ENCODE assay signal across 29 cellular contexts in the genomic region with DNA sequence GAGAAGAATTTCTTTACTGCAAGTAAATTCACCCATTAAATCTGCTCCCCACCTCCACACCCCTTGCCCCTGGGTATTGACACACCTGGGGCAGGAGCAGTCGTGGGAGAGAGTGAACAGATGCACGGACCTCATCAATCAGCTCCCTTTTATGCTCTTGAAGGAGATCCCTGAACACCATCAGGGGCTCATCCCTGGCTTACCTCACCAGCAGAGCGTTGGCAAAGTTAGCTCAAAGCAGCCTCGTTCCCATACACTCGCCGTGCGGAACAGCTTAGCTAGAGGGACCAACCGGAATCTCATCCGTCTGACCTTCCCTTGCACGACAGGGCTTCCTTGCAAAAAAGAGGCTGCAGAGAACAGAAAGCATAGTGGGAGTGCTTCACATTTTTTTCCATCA.
"Had no signal": no experiment of that assay in that cellular context is flagged by ENCODE, and none has a peak within 500 bp of the region (broad histone marks: within the 10 kb centered on the region; RNA-seq: fewer than 3 reads in every experiment).

No MANE protein-coding gene starts in this region.

- H3K9me3 Mint-ChIP-seq: activated B cell treated with CpG ODN at 0.5 μM for 24 hours; activated T-cell treated with anti-CD3 and anti-CD28 coated beads, Interleukin-2, amount 50 U/mL, for 24 hours; activated T-helper 17 cell treated with anti-CD3 and anti-CD28 coated beads, Interleukin-2, amount 50 U/mL, for 72 hours; endodermal cell; nephron; stimulated activated naive CD8-positive, alpha-beta T cell treated with anti-CD3 and anti-CD28 coated beads, Interleukin-15, Interleukin-2, amounts not matched to agents 100 ng/mL and 50 ng/mL, for 24 hours had no signal

- H3K27ac ChIP-seq: adrenal gland, colonic mucosa, gastroesophageal sphincter, pancreas, psoas muscle, thyroid gland had no signal

- H3K4me1 Mint-ChIP-seq: activated B cell treated with CpG ODN at 0.5 μM for 24 hours; activated CD4-positive, alpha-beta T cell treated with anti-CD3 and anti-CD28 coated beads for 36 hours; activated T-helper 17 cell treated with anti-CD3 and anti-CD28 coated beads, Interleukin-2, amount 50 U/mL, for 72 hours; endodermal cell had no signal

- H3K4me3 ChIP-seq: adrenal gland, colonic mucosa, gastroesophageal sphincter, pancreas, psoas muscle, thyroid gland had no signal

- H3K9me3 ChIP-seq: adrenal gland, colonic mucosa, gastroesophageal sphincter, pancreas, psoas muscle, thyroid gland had no signal

- H3K27ac Mint-ChIP-seq: activated B cell treated with CpG ODN at 0.5 μM for 24 hours; activated CD4-positive, alpha-beta T cell treated with anti-CD3 and anti-CD28 coated beads for 36 hours; activated naive CD8-positive, alpha-beta T cell; activated T-cell treated with anti-CD3 and anti-CD28 coated beads, Interleukin-2, amount 50 U/mL, for 24 hours; activated T-helper 17 cell treated with anti-CD3 and anti-CD28 coated beads, Interleukin-2, amount 50 U/mL, for 72 hours; endodermal cell; stimulated activated naive CD8-positive, alpha-beta T cell treated with anti-CD3 and anti-CD28 coated beads, Interleukin-15, Interleukin-2, amounts not matched to agents 100 ng/mL and 50 ng/mL, for 24 hours had no signal

- FAIRE-seq: astrocyte, bronchial epithelial cell, pancreas had no signal

- H3K36me3 Mint-ChIP-seq: activated naive CD8-positive, alpha-beta T cell had no signal

- H3K36me3 ChIP-seq: adrenal gland, colonic mucosa, gastroesophageal sphincter, pancreas, thyroid gland had no signal

- DNase-seq: activated B cell treated with CpG ODN at 0.5 μM for 24 hours; activated CD4-positive, alpha-beta T cell treated with anti-CD3 and anti-CD28 coated beads for 36 hours; activated CD4-positive, alpha-beta T cell treated with anti-CD3 and anti-CD28 coated beads, Interleukin-2, amount 50 U/mL, for 4 hours; activated CD8-positive, alpha-beta memory T cell treated with anti-CD3 and anti-CD28 coated beads for 24 hours; activated CD8-positive, alpha-beta memory T cell treated with anti-CD3 and anti-CD28 coated beads, Interleukin-2, amount 50 U/mL, for 4 hours; activated naive CD4-positive, alpha-beta T cell; activated T-cell treated with anti-CD3 and anti-CD28 coated beads, Interleukin-2, amount 50 U/mL, for 24 hours; adrenal gland; colonic mucosa; endodermal cell; head of caudate nucleus; hypothalamus; left ventricle myocardium superior; mammary epithelial cell; midbrain; psoas muscle; right cardiac atrium; stimulated activated CD4-positive, alpha-beta T cell treated with anti-CD3 and anti-CD28 coated beads, Interleukin-1b, Interleukin-23, amount 100 ng/mL, for 48 hours; substantia nigra; T1000; thyroid gland had no signal

- H3K4me3 Mint-ChIP-seq: activated B cell treated with CpG ODN at 0.5 μM for 24 hours; activated CD4-positive, alpha-beta T cell treated with anti-CD3 and anti-CD28 coated beads for 36 hours; activated naive CD8-positive, alpha-beta T cell; activated T-cell treated with anti-CD3 and anti-CD28 coated beads, Interleukin-2, amount 50 U/mL, for 24 hours; activated T-helper 17 cell treated with anti-CD3 and anti-CD28 coated beads, Interleukin-2, amount 50 U/mL, for 72 hours; endodermal cell; stimulated activated naive CD8-positive, alpha-beta T cell treated with anti-CD3 and anti-CD28 coated beads, Interleukin-15, Interleukin-2, amounts not matched to agents 100 ng/mL and 50 ng/mL, for 24 hours had no signal

- H3K27me3 Mint-ChIP-seq: activated B cell treated with CpG ODN at 0.5 μM for 24 hours; activated T-cell treated with anti-CD3 and anti-CD28 coated beads, Interleukin-2, amount 50 U/mL, for 24 hours had no signal

- H3K27me3 ChIP-seq: adrenal gland, colonic mucosa, gastroesophageal sphincter, thyroid gland had no signal

- H3K4me1 ChIP-seq: adrenal gland, colonic mucosa, gastroesophageal sphincter, pancreas, psoas muscle, thyroid gland had no signal
